In the genomic region with DNA sequence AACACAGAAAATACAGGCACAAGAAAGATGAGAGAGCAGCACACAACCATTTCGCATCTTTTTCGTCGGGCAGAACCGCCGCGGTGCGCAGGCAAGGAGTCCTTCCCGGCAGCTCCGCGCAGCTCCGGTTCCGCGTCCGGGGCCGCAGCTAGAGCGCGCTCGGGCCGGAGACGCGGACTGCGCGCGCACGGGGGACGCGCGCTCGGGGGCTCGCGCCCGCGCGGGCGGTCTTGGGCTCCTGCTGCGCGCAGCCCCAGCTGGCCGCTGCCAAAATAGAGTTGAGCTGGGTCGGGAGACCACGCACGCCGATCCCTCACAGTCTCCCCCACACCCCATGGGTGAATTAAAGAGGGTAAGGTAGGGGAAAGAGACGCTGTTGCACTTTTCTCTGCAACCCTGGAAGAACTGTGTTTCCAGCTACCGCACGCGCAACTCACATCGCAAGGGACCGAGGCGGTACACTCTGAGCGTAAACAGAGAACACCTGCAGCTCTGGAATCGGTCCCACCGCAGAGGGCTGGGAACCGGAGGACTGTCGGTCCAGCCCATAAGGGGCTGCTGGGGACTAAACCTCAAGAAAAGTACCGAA, we compare ENCODE assay signal across 8 cellular contexts. TPM values are rescaled to one million over a fixed set of nuclear protein-coding genes. Genes with fewer than 3 reads are reported as not detected.
DNase-seq lines count a peak whose midpoint lies in the region; TF ChIP-seq lines count a peak whose summit lies in the region.

No MANE protein-coding gene starts in this region.

- no peaks in the 10 kb centered on the region for H3K36me3 Mint-ChIP-seq in mesothelial cell of epicardium

- H3K9me3 ChIP-seq in BE2C: no peaks in the 10 kb centered on the region

- peak overlapping the region; percentile 71 for H3K4me3 Mint-ChIP-seq in mesothelial cell of epicardium

- peaks cover 4% of the 10 kb centered on the region for H3K4me1 Mint-ChIP-seq in mesothelial cell of epicardium

- H3K27ac Mint-ChIP-seq in mesothelial cell of epicardium: no peak overlapping the region

- H3K27me3 ChIP-seq in BE2C: peaks cover 70% of the 10 kb centered on the region

- peak overlapping the region; percentile 21; the same call in 1 of the 2 replicates for H3K4me3 ChIP-seq in BE2C (ENCODE audit: low read depth, low read length)

- TF ChIP-seq CTCF in BE2C (IDR thresholded peaks at IDR 0.05; ENCODE audit: low read depth, low read length) (no peak), mesothelial cell of epicardium (IDR thresholded peaks at IDR 0.05; ENCODE audit: unreplicated experiment) (no peak), GM10266 (IDR thresholded peaks at IDR 0.05; ENCODE audit: control insufficient read depth, insufficient read depth, low read depth, missing control alignments) (no peak)

- H3K9me3 Mint-ChIP-seq in mesothelial cell of epicardium: no peaks in the 10 kb centered on the region

- DNase-seq in BE2C: no peak
- peak; percentile 23 for DNase-seq in HCEC 1CT
- peak; percentile 56 for DNase-seq in RKO (ENCODE audit: low spot score)
- DNase-seq in ecto neural progenitor cell (ENCODE audit: low spot score): peak; percentile 73
- DNase-seq in mesothelial cell of epicardium (ENCODE audit: low spot score in 2 of 2, unreplicated experiment in 2 of 2): peak in 1 of 2 experiments; percentile 66
- DNase-seq in mucosa of gallbladder (ENCODE audit: low spot score): no peak
- DNase-seq in NCI-H446 treated with DMSO at 0.1 percent for 48 hours (lab: John Stamatoyannopoulos, UW): no peak
- no peak for DNase-seq in GM10266 (ENCODE audit: extremely low spot score)

- peaks cover 31% of the 10 kb centered on the region for H3K27me3 Mint-ChIP-seq in mesothelial cell of epicardium (ENCODE audit: low read depth)

- no peaks in the 10 kb centered on the region for H3K36me3 ChIP-seq in BE2C

- no peaks in the 10 kb centered on the region for H3K4me1 ChIP-seq in BE2C

RNA-seq across cellular contexts. Expression of a gene that starts 1.6 kb away (rescaled TPM):
- not detected for polyA plus RNA-seq in BE2C (2012; ENCODE audit: insufficient read depth, insufficient read length, low read depth)
- total RNA-seq in mesothelial cell of epicardium (0.25 to 1.2 TPM (median 0.38 TPM) in 3 replicates), mucosa of gallbladder (49.0 TPM)

Comparison
In these comparisons a context has a peak if more than half of its experiments do, and no peak if none do; other contexts are left out.
1. DNase-seq: peak in HCEC 1CT (single experiment), RKO (single experiment) and ecto neural progenitor cell (single experiment); none in BE2C (single experiment), mucosa of gallbladder (single experiment), NCI-H446 treated with DMSO at 0.1 percent for 48 hours (single experiment) and GM10266 (single experiment).
2. RNA of a gene that starts 1.6 kb away (total RNA-seq): 49.0 TPM in mucosa of gallbladder (single experiment); 0.25 to 1.2 TPM in mesothelial cell of epicardium; every median in the first group is over 10 times any median in the second.